8 cellular contexts compared by ENCODE assay signal in the genomic region with DNA sequence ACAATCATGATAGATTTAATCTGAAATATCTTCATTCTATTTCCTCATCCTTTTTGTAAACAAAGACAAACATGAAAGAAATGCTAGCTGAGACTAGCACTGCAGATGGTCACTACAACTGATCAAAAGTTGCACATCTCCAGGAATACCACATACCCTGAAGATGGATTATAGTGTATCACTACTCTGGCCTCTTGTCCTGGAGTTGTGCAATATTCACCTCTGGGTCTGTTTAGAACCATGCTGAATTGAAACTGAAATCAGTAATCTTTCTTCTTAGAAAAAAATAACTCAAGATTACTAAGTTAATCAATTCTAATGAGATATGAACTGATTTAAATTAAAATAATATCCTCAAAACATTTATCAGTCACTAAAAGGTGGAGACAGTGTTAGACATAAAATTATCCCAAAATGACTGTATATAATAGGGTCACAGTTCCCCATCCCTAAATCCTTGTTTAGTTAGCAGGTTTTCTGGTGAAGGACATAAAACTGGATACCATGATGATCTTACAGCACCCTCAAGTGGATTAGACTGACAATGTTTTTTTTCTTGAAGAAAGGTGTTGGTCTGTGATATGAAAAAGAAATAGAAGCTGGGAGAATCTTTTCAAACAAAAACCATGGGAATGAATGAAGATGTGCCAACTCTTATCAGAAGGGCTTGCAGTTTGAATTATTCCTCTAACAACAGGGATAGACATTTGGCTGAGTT. TPM values are rescaled to one million over a fixed set of nuclear protein-coding genes. Genes with fewer than 3 reads are reported as not detected.
DNase-seq lines count a peak whose midpoint lies in the region; ATAC-seq and TF ChIP-seq lines count a peak whose summit lies in the region.

No MANE protein-coding gene starts in this region.

- H2AFZ ChIP-seq in fibroblast of lung (ENCODE audit: low read length), result no peak overlapping the region

- no peak overlapping the region for H3K27ac ChIP-seq in fibroblast of lung (ENCODE audit: insufficient read depth, low read length)

- H3K9ac ChIP-seq in fibroblast of lung (ENCODE audit: insufficient read depth, low read length), result no peak overlapping the region

- H4K20me1 ChIP-seq in fibroblast of lung (ENCODE audit: control insufficient read depth, extremely low read depth, insufficient read depth, low read length), result no peaks in the 10 kb centered on the region

- no peaks in the 10 kb centered on the region for H3K36me3 ChIP-seq in fibroblast of lung (ENCODE audit: control insufficient read depth, insufficient read depth, low read length)

- ATAC-seq in GM18870 (IDR thresholded peaks at IDR 0.05; ENCODE audit: unreplicated experiment) (peak; percentile 72), HG03460 (IDR thresholded peaks at IDR 0.05; ENCODE audit: unreplicated experiment) (peak; percentile 87), HG02763 (IDR thresholded peaks at IDR 0.05; ENCODE audit: unreplicated experiment) (no peak), HG03442 (IDR thresholded peaks at IDR 0.05; ENCODE audit: unreplicated experiment) (no peak)

- H3K27me3 ChIP-seq in fibroblast of lung (ENCODE audit: control insufficient read depth, insufficient read depth, low read length), result no peaks in the 10 kb centered on the region

- no peak overlapping the region for H3K4me3 ChIP-seq in fibroblast of lung (replicated peaks in 1 of 4; ENCODE audit: control extremely low read depth in 1 of 4, insufficient read depth in 1 of 4, low read depth in 3 of 4, low read length in 4 of 4)

- H3K79me2 ChIP-seq in fibroblast of lung (ENCODE audit: control insufficient read depth, insufficient read depth, low read length), result no peaks in the 10 kb centered on the region

- peak; percentile 37 to 45 for TF ChIP-seq CTCF in fibroblast of lung (conservative IDR thresholded peaks at IDR 0.05 in 1 of 2, IDR thresholded peaks at IDR 0.05 in 1 of 2; ENCODE audit: low read depth in 1 of 2, low read length in 2 of 2)

- H3K4me2 ChIP-seq in fibroblast of lung (ENCODE audit: extremely low read depth, insufficient read depth, low read length), result no peak overlapping the region

- H3K4me1 ChIP-seq in fibroblast of lung (ENCODE audit: control insufficient read depth, extremely low read depth, insufficient read depth, low read length), result no peaks in the 10 kb centered on the region

- DNase-seq in AG08395 (ENCODE audit: low spot score) (peak; percentile 12), NCI-H82 treated with DMSO at 0.1 percent for 48 hours (lab: John Stamatoyannopoulos, UW; ENCODE audit: unreplicated experiment) (peak; percentile 90), fibroblast of lung (ENCODE audit: low read depth in 2 of 2) (peak; percentile 47 to 55)
- no peak for DNase-seq in stimulated activated CD4-positive, alpha-beta T cell treated with anti-CD3 and anti-CD28 coated beads, Interleukin-4, amount 100 ng/mL, for 4 hours

- no peaks in the 10 kb centered on the region for H3K9me3 ChIP-seq in fibroblast of lung (ENCODE audit: control insufficient read depth, insufficient read depth, low read depth, low read length)

RNA-seq across cellular contexts. Expression of a gene that starts 7.2 kb away (rescaled TPM):
- 23.9 and 33.4 TPM in 2 replicates for total RNA-seq in fibroblast of lung
- polyA plus RNA-seq in fibroblast of lung, result 15.7 and 24.1 TPM in 2 replicates
- polyA plus RNA-seq in fibroblast of lung (2012), result 10.4 and 11.9 TPM in 2 replicates
- polyA minus RNA-seq in fibroblast of lung (ENCODE audit: low replicate concordance), result 1.4 and 2.3 TPM in 2 replicates

Comparison
In these comparisons a context has a peak if more than half of its experiments do, and no peak if none do; other contexts are left out.
1. DNase-seq: peak in AG08395 (single experiment), NCI-H82 treated with DMSO at 0.1 percent for 48 hours (single experiment) and fibroblast of lung (2 of 2); none in stimulated activated CD4-positive, alpha-beta T cell treated with anti-CD3 and anti-CD28 coated beads, Interleukin-4, amount 100 ng/mL, for 4 hours (0 of 2).
2. ATAC-seq: peak in GM18870 (single experiment) and HG03460 (single experiment); none in HG02763 (single experiment) and HG03442 (single experiment).